In the genomic region with DNA sequence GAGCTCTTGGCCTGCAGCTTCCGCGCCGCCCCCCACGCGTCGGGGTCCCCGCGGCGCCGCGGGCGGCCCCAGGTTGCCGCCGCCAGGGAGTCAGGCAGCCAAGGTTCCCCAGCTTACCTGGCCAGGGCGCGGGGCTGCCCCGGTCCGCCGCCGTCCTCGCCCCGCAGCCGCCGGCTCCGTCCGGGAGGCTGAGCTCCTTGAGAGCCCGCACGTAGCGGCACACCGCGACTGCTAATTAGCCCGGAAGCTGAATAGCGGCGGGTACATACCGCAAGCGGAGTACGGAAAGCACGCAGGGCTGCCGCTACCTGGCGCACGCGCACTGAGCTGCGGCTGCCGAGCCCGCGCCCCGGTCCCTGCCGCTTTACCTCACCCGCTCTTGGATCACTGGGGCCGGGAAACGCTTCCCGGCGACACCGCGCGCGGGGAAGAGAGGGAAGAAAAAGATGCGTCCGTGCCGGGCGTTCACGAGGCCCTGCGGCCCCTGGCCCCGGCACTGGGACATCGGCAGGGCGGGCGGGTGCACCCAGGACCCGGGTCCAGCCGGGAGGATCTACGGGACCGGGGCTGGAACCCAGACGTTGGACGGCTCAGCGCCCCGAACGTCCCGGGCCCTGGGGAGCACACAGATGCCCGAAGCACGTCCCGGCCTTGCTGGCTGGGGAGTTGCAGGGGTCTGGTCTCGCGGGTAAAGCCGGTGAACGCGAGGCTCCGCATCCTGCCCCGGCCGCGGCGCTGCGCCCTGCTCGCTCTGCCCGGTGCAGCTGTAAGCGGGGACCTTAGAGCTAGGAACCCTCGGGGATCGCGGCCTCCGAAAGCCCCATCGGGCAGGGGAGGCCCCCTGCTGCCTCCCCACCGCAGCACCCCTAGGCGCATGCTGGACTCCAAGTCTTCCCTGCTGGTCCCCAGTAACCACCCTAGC, we compare ENCODE assay signal across 1 cellular context.
A peak's percentile ranks its signal among the peaks of the same experiment; 100 is the strongest.
TF ChIP-seq lines count a peak whose summit lies in the region.

A gene with protein sequence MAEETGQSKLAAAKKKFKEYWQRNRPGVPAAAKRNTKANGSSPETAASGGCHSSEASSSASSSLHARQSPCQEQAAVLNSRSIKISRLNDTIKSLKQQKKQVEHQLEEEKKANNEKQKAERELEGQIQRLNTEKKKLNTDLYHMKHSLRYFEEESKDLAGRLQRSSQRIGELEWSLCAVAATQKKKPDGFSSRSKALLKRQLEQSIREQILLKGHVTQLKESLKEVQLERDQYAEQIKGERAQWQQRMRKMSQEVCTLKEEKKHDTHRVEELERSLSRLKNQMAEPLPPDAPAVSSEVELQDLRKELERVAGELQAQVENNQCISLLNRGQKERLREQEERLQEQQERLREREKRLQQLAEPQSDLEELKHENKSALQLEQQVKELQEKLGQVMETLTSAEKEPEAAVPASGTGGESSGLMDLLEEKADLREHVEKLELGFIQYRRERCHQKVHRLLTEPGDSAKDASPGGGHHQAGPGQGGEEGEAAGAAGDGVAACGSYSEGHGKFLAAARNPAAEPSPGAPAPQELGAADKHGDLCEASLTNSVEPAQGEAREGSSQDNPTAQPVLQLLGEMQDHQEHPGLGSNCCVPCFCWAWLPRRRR (minus strand): TSS at position 253 of the 922 bp plus-strand sequence. CDS start 47,739 bp downstream, outside the sequence.

TF ChIP-seq in K562, 482 proteins besides CTCF, POLR2A, EP300 and RAD21 (continued from another document and continues in another):
- TF ChIP-seq, protein P1, sequence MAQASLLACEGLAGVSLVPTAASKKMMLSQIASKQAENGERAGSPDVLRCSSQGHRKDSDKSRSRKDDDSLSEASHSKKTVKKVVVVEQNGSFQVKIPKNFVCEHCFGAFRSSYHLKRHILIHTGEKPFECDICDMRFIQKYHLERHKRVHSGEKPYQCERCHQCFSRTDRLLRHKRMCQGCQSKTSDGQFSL (CRISPR knock-in tag; IDR thresholded peaks at IDR 0.05) = no peak
- TF ChIP-seq, protein P1 (tag; IDR thresholded peaks at IDR 0.05) = no peak
- TF ChIP-seq HIVEP1 (CRISPR knock-in tag; IDR thresholded peaks at IDR 0.05) = peak; percentile 29; the same call in 1 of the 2 replicates
- TF ChIP-seq, protein P2, sequence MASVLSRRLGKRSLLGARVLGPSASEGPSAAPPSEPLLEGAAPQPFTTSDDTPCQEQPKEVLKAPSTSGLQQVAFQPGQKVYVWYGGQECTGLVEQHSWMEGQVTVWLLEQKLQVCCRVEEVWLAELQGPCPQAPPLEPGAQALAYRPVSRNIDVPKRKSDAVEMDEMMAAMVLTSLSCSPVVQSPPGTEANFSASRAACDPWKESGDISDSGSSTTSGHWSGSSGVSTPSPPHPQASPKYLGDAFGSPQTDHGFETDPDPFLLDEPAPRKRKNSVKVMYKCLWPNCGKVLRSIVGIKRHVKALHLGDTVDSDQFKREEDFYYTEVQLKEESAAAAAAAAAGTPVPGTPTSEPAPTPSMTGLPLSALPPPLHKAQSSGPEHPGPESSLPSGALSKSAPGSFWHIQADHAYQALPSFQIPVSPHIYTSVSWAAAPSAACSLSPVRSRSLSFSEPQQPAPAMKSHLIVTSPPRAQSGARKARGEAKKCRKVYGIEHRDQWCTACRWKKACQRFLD (CRISPR knock-in tag; IDR thresholded peaks at IDR 0.05) = no peak
- TF ChIP-seq, protein P3, sequence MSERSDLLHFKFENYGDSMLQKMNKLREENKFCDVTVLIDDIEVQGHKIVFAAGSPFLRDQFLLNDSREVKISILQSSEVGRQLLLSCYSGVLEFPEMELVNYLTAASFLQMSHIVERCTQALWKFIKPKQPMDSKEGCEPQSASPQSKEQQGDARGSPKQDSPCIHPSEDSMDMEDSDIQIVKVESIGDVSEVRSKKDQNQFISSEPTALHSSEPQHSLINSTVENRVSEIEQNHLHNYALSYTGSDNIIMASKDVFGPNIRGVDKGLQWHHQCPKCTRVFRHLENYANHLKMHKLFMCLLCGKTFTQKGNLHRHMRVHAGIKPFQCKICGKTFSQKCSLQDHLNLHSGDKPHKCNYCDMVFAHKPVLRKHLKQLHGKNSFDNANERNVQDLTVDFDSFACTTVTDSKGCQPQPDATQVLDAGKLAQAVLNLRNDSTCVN (CRISPR knock-in tag; IDR thresholded peaks at IDR 0.05) = no peak
- TF ChIP-seq FOXA3 (CRISPR knock-in tag; conservative IDR thresholded peaks at IDR 0.05 in 1 of 2, IDR thresholded peaks at IDR 0.05 in 1 of 2) = no peak
- peak; percentile 67 for TF ChIP-seq TBP (optimal IDR thresholded peaks at IDR 0.05; ENCODE audit: low read depth, low read length)
- TF ChIP-seq CBX2 (IDR thresholded peaks at IDR 0.05; ENCODE audit: insufficient read depth, low read length, poor library complexity, severe bottlenecking) = no peak
- TF ChIP-seq, protein P4, sequence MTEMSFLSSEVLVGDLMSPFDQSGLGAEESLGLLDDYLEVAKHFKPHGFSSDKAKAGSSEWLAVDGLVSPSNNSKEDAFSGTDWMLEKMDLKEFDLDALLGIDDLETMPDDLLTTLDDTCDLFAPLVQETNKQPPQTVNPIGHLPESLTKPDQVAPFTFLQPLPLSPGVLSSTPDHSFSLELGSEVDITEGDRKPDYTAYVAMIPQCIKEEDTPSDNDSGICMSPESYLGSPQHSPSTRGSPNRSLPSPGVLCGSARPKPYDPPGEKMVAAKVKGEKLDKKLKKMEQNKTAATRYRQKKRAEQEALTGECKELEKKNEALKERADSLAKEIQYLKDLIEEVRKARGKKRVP (CRISPR knock-in tag; IDR thresholded peaks at IDR 0.05) = no peak
- TF ChIP-seq, protein P5, sequence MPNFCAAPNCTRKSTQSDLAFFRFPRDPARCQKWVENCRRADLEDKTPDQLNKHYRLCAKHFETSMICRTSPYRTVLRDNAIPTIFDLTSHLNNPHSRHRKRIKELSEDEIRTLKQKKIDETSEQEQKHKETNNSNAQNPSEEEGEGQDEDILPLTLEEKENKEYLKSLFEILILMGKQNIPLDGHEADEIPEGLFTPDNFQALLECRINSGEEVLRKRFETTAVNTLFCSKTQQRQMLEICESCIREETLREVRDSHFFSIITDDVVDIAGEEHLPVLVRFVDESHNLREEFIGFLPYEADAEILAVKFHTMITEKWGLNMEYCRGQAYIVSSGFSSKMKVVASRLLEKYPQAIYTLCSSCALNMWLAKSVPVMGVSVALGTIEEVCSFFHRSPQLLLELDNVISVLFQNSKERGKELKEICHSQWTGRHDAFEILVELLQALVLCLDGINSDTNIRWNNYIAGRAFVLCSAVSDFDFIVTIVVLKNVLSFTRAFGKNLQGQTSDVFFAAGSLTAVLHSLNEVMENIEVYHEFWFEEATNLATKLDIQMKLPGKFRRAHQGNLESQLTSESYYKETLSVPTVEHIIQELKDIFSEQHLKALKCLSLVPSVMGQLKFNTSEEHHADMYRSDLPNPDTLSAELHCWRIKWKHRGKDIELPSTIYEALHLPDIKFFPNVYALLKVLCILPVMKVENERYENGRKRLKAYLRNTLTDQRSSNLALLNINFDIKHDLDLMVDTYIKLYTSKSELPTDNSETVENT (CRISPR knock-in tag; IDR thresholded peaks at IDR 0.05) = peak; percentile 14; the same call in 1 of the 2 replicates
- peak; percentile 30; the same call in 1 of the 2 replicates for TF ChIP-seq ESRRA (IDR thresholded peaks at IDR 0.05; ENCODE audit: borderline replicate concordance, low read depth)
- peak; percentile 32; the same call in 1 of the 2 replicates for TF ChIP-seq FOXP1 (CRISPR knock-in tag; IDR thresholded peaks at IDR 0.05)
- TF ChIP-seq, protein P6, sequence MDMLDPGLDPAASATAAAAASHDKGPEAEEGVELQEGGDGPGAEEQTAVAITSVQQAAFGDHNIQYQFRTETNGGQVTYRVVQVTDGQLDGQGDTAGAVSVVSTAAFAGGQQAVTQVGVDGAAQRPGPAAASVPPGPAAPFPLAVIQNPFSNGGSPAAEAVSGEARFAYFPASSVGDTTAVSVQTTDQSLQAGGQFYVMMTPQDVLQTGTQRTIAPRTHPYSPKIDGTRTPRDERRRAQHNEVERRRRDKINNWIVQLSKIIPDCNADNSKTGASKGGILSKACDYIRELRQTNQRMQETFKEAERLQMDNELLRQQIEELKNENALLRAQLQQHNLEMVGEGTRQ (CRISPR knock-in tag; IDR thresholded peaks at IDR 0.05) = no peak
- TF ChIP-seq SRSF7 (optimal IDR thresholded peaks at IDR 0.05; ENCODE audit: low read depth, low read length) = no peak
- TF ChIP-seq, protein P7, sequence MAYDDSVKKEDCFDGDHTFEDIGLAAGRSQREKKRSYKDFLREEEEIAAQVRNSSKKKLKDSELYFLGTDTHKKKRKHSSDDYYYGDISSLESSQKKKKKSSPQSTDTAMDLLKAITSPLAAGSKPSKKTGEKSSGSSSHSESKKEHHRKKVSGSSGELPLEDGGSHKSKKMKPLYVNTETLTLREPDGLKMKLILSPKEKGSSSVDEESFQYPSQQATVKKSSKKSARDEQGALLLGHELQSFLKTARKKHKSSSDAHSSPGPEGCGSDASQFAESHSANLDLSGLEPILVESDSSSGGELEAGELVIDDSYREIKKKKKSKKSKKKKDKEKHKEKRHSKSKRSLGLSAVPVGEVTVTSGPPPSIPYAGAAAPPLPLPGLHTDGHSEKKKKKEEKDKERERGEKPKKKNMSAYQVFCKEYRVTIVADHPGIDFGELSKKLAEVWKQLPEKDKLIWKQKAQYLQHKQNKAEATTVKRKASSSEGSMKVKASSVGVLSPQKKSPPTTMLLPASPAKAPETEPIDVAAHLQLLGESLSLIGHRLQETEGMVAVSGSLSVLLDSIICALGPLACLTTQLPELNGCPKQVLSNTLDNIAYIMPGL (CRISPR knock-in tag; IDR thresholded peaks at IDR 0.05) = 0 out of 2 replicates have a peak, but pooled peaks have one; percentile 47
- no peak for TF ChIP-seq HDAC8 (tag; IDR thresholded peaks at IDR 0.05)
- no peak for TF ChIP-seq CEBPG (CRISPR knock-in tag; IDR thresholded peaks at IDR 0.05)
- no peak for TF ChIP-seq CEBPG (tag; conservative IDR thresholded peaks at IDR 0.05 in 1 of 2, IDR thresholded peaks at IDR 0.05 in 1 of 2)
- TF ChIP-seq TBL1XR1 (IDR thresholded peaks at IDR 0.05; ENCODE audit: low read length in 2 of 2) = no peak
- TF ChIP-seq, protein P8, sequence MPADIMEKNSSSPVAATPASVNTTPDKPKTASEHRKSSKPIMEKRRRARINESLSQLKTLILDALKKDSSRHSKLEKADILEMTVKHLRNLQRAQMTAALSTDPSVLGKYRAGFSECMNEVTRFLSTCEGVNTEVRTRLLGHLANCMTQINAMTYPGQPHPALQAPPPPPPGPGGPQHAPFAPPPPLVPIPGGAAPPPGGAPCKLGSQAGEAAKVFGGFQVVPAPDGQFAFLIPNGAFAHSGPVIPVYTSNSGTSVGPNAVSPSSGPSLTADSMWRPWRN (IDR thresholded peaks at IDR 0.05; ENCODE audit: low read depth) = no peak
- TF ChIP-seq ELF1 (tag; IDR thresholded peaks at IDR 0.05) = 0 out of 2 replicates have a peak, but pooled peaks have one; percentile 13
- TF ChIP-seq L3MBTL2 (IDR thresholded peaks at IDR 0.05) = peak; percentile 75
- TF ChIP-seq TOE1 (IDR thresholded peaks at IDR 0.05; ENCODE audit: borderline replicate concordance) = no peak; the same call in 1 of the 2 replicates
- TF ChIP-seq TOE1 (CRISPR knock-in tag; IDR thresholded peaks at IDR 0.05; ENCODE audit: borderline replicate concordance, low read depth) = no peak
- TF ChIP-seq, protein P9, sequence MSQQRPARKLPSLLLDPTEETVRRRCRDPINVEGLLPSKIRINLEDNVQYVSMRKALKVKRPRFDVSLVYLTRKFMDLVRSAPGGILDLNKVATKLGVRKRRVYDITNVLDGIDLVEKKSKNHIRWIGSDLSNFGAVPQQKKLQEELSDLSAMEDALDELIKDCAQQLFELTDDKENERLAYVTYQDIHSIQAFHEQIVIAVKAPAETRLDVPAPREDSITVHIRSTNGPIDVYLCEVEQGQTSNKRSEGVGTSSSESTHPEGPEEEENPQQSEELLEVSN (IDR thresholded peaks at IDR 0.05; ENCODE audit: borderline replicate concordance in 1 of 2, extremely low read depth in 1 of 2, insufficient read depth in 1 of 2, insufficient read length in 1 of 2, low read depth in 1 of 2, low read length in 1 of 2, poor library complexity in 1 of 2, severe bottlenecking in 1 of 2) = peak; percentile 35 to 47
- TF ChIP-seq MEIS2 (IDR thresholded peaks at IDR 0.05; ENCODE audit: partially characterized antibody) = peak; percentile 69
- peak; percentile 90 for TF ChIP-seq ZBTB1 (CRISPR knock-in tag; IDR thresholded peaks at IDR 0.05; ENCODE audit: borderline replicate concordance, low read depth)
- TF ChIP-seq, protein P10, sequence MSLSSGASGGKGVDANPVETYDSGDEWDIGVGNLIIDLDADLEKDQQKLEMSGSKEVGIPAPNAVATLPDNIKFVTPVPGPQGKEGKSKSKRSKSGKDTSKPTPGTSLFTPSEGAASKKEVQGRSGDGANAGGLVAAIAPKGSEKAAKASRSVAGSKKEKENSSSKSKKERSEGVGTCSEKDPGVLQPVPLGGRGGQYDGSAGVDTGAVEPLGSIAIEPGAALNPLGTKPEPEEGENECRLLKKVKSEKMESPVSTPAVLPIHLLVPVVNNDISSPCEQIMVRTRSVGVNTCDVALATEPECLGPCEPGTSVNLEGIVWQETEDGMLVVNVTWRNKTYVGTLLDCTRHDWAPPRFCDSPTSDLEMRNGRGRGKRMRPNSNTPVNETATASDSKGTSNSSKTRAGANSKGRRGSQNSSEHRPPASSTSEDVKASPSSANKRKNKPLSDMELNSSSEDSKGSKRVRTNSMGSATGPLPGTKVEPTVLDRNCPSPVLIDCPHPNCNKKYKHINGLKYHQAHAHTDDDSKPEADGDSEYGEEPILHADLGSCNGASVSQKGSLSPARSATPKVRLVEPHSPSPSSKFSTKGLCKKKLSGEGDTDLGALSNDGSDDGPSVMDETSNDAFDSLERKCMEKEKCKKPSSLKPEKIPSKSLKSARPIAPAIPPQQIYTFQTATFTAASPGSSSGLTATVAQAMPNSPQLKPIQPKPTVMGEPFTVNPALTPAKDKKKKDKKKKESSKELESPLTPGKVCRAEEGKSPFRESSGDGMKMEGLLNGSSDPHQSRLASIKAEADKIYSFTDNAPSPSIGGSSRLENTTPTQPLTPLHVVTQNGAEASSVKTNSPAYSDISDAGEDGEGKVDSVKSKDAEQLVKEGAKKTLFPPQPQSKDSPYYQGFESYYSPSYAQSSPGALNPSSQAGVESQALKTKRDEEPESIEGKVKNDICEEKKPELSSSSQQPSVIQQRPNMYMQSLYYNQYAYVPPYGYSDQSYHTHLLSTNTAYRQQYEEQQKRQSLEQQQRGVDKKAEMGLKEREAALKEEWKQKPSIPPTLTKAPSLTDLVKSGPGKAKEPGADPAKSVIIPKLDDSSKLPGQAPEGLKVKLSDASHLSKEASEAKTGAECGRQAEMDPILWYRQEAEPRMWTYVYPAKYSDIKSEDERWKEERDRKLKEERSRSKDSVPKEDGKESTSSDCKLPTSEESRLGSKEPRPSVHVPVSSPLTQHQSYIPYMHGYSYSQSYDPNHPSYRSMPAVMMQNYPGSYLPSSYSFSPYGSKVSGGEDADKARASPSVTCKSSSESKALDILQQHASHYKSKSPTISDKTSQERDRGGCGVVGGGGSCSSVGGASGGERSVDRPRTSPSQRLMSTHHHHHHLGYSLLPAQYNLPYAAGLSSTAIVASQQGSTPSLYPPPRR (CRISPR knock-in tag; IDR thresholded peaks at IDR 0.05; ENCODE audit: borderline replicate concordance) = no peak
- no peak for TF ChIP-seq ZNF586 (CRISPR knock-in tag; conservative IDR thresholded peaks at IDR 0.05)
- no peak for TF ChIP-seq TCFL5 (CRISPR knock-in tag; conservative IDR thresholded peaks at IDR 0.05)
- no peak for TF ChIP-seq ZNF12 (CRISPR knock-in tag; IDR thresholded peaks at IDR 0.05)
